ENCODE assay signal across 22 cellular contexts in the genomic region with DNA sequence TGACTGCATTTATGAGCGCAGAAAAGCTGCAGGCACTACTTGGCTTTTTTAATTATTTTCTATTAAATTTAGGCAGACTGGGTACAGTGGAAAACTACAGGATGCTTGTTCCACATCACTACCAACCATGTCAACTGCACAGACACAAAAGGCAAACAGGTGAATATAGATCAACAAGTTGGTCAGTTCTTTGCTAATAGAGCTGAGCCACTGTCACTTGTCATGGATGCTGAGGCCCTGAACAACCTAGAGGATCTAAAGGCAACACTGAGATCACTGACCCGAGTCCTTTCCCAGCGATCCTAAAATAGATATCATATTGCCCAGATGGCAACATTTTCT. TPM values are rescaled to one million over a fixed set of nuclear protein-coding genes. Genes with fewer than 3 reads are reported as not detected.
DNase-seq lines count a peak whose midpoint lies in the region; ATAC-seq, FAIRE-seq and TF ChIP-seq lines count a peak whose summit lies in the region.
"Had no signal": no experiment of that assay in that cellular context is flagged by ENCODE, and none has a peak within 500 bp of the region (broad histone marks: within the 10 kb centered on the region; RNA-seq: fewer than 3 reads in every experiment).

No MANE protein-coding gene starts in this region.

- FAIRE-seq in A549 (lab: Jason Lieb, UNC) = no peak
- no peak for FAIRE-seq in endothelial cell of umbilical vein (lab: Jason Lieb, UNC)
- FAIRE-seq: astrocyte had no signal

- TF ChIP-seq CTCF in A549 (IDR thresholded peaks at IDR 0.05) = no peak
- TF ChIP-seq CTCF in IMR-90 (conservative IDR thresholded peaks at IDR 0.05; ENCODE audit: low read depth, low read length) = no peak
- no peak for TF ChIP-seq CTCF in endothelial cell of umbilical vein (IDR thresholded peaks at IDR 0.05; ENCODE audit: extremely low read depth in 1 of 2, insufficient read depth in 1 of 2, low read depth in 1 of 2, low read length in 2 of 2)

- H4K20me1 ChIP-seq in IMR-90 (ENCODE audit: insufficient read depth, low read length) (no peaks in the 10 kb centered on the region), endothelial cell of umbilical vein (replicated peaks; ENCODE audit: control insufficient read depth, extremely low read depth, insufficient read depth, low read length) (no peaks in the 10 kb centered on the region)

- H2BK20ac ChIP-seq in IMR-90 (ENCODE audit: low read depth, low read length) = peak overlapping the region; percentile 87

- H3K9ac ChIP-seq in IMR-90 (ENCODE audit: low read depth, low read length) = no peak overlapping the region
- H3K9ac ChIP-seq in endothelial cell of umbilical vein (replicated peaks; ENCODE audit: extremely low read depth, insufficient read depth, low read length) = no peak overlapping the region

- peak overlapping the region; percentile 39; the same call in 1 of the 3 replicates for H2BK15ac ChIP-seq in IMR-90 (ENCODE audit: low read depth, low read length)

- H2AFZ ChIP-seq in IMR-90 (replicated peaks; ENCODE audit: low read length, poor library complexity) = no peak overlapping the region
- H2AFZ ChIP-seq in endothelial cell of umbilical vein (ENCODE audit: low read depth, low read length) = no peak overlapping the region
- peak overlapping the region; percentile 62 for H2AFZ ChIP-seq in neuron (ENCODE audit: low read depth, low read length)

- peak overlapping the region; percentile 71 for H2AK5ac ChIP-seq in IMR-90 (ENCODE audit: low read depth, low read length)

- H3K4me1 ChIP-seq in A549 = peaks cover 47% of the 10 kb centered on the region
- peaks cover 14% of the 10 kb centered on the region for H3K4me1 ChIP-seq in IMR-90 (ENCODE audit: control insufficient read depth, insufficient read depth, low read length)
- peaks cover 38% of the 10 kb centered on the region for H3K4me1 ChIP-seq in endothelial cell of umbilical vein (ENCODE audit: control insufficient read depth, extremely low read depth, insufficient read depth, low read length)
- H3K4me1 ChIP-seq in neuron (ENCODE audit: insufficient read depth, low read length) = peaks cover 21% of the 10 kb centered on the region
- H3K4me1 ChIP-seq: vagina had no signal

- H3K4me3 ChIP-seq in A549 (no peak overlapping the region), IMR-90 (ENCODE audit: insufficient read depth, low read depth, low read length) (no peak overlapping the region), endothelial cell of umbilical vein (replicated peaks in 1 of 3; ENCODE audit: insufficient read depth in 1 of 3, low read depth in 1 of 3, low read length in 3 of 3) (no peak overlapping the region), neuron (ENCODE audit: low read length) (no peak overlapping the region)
- H3K4me3 ChIP-seq: vagina had no signal

- no peak for TF ChIP-seq RAD21 in A549 (conservative IDR thresholded peaks at IDR 0.05 in 1 of 2, IDR thresholded peaks at IDR 0.05 in 1 of 2)
- no peak for TF ChIP-seq RAD21 in IMR-90 (IDR thresholded peaks at IDR 0.05; ENCODE audit: low read length)

- H3K4me2 ChIP-seq in A549 = peak overlapping the region; percentile 67
- H3K4me2 ChIP-seq in IMR-90 (ENCODE audit: low read depth, low read length) = no peak overlapping the region
- H3K4me2 ChIP-seq in endothelial cell of umbilical vein (ENCODE audit: insufficient read depth, low read length) = peak overlapping the region; percentile 2

- no peak for TF ChIP-seq EP300 in A549 (IDR thresholded peaks at IDR 0.05)

- intact Hi-C loops in IMR-90 (cut with micrococcal nuclease) = no loop called here
- intact Hi-C loops in endothelial cell of umbilical vein (cut with micrococcal nuclease) = no loop called here

- ATAC-seq in A549 (peak in 1 of 2 experiments; percentile 28; a peak in 3 of 6 replicates), IMR-90 (ENCODE audit: low read depth) (no peak), GM21367 (IDR thresholded peaks at IDR 0.05; ENCODE audit: unreplicated experiment) (no peak)
- ATAC-seq: natural killer cell, Right ventricle myocardium inferior had no signal

- H3K27me3 ChIP-seq in IMR-90 (ENCODE audit: control insufficient read depth, insufficient read depth, low read length) (no peaks in the 10 kb centered on the region), endothelial cell of umbilical vein (ENCODE audit: control insufficient read depth in 2 of 2, insufficient read depth in 2 of 2, low read length in 2 of 2) (no peaks in the 10 kb centered on the region), neuron (ENCODE audit: insufficient read depth, low read length) (no peaks in the 10 kb centered on the region)
- H3K27me3 ChIP-seq: vagina had no signal

- H3K27ac ChIP-seq in A549 (peak overlapping the region; percentile 77 to 82), IMR-90 (ENCODE audit: insufficient read depth, low read length) (peak overlapping the region; percentile 28), endothelial cell of umbilical vein (ENCODE audit: insufficient read depth, low read depth, low read length) (peak overlapping the region; percentile 42)
- H3K27ac ChIP-seq: vagina, VCaP had no signal

- H2BK5ac ChIP-seq in IMR-90 (ENCODE audit: low read depth, low read length, poor library complexity, severe bottlenecking) = peak overlapping the region; percentile 17

- 60% methylated on average over 3 of the region's 3 CpGs for WGBS in A549 (ENCODE audit: missing lambda C conversion rate)
- WGBS in IMR-90 (ENCODE audit: extremely low coverage in 2 of 2, insufficient read length in 1 of 2), 2 experiments = 86% methylated on average over 1 of the region's 3 CpGs; no CpG with 5 or more reads in 1 of the 2 experiments

- no peak for DNase-seq in A549 (ENCODE audit: low read depth in 1 of 2, low spot score in 1 of 2)
- DNase-seq in IMR-90 = no peak
- DNase-seq in endothelial cell of umbilical vein (ENCODE audit: low read depth, low spot score) = no peak
- DNase-seq in SW480 (ENCODE audit: low spot score) = no peak
- DNase-seq in NCI-H2171 treated with DMSO at 0.1 percent for 48 hours (lab: John Stamatoyannopoulos, UW) = no peak
- no peak for DNase-seq in NCI-H1694 treated with DMSO at 0.1 percent for 48 hours (lab: John Stamatoyannopoulos, UW)
- DNase-seq: activated naive CD4-positive, alpha-beta T cell treated with anti-CD3 and anti-CD28 coated beads for 36 hours; CD8-positive, alpha-beta memory T cell; DND-41; KBM-7; natural killer cell; NCI-H1930; NCI-H446 treated with DMSO at 0.1 percent for 48 hours; stimulated activated CD4-positive, alpha-beta T cell treated with anti-CD3 and anti-CD28 coated beads, Interleukin-4, amount 100 ng/mL, for 4 hours had no signal

- POLR2A ChIA-PET in A549 (lab: Yijun Ruan, JAX) = no interaction called here
- POLR2A ChIA-PET in IMR-90 (lab: Charles Lee; ENCODE audit: unreplicated experiment) = no interaction called here
- POLR2A ChIA-PET in endothelial cell of umbilical vein (lab: Charles Lee) = no interaction called here

- H4K8ac ChIP-seq in IMR-90 (ENCODE audit: low read depth in 2 of 2, low read length in 2 of 2) = peak overlapping the region in 1 of 2 experiments; percentile 62; a peak in 2 of 4 replicates

- TF ChIP-seq POLR2A in A549 (IDR thresholded peaks at IDR 0.05; ENCODE audit: low read length) (no peak), IMR-90 (IDR thresholded peaks at IDR 0.05; ENCODE audit: low read depth, low read length) (no peak), endothelial cell of umbilical vein (IDR thresholded peaks at IDR 0.05; ENCODE audit: low read depth, low read length) (no peak)

- H4K5ac ChIP-seq in IMR-90 (ENCODE audit: low read depth, low read length) = peak overlapping the region; percentile 53; the same call in 1 of the 2 replicates

- no peak overlapping the region for H2AK9ac ChIP-seq in IMR-90 (replicated peaks; ENCODE audit: low read depth, low read length, poor library complexity)

- in situ Hi-C loops in IMR-90 (cut with MboI; ENCODE audit: low sequenced_read_pairs) = no loop called here

- H3K23ac ChIP-seq in IMR-90 (ENCODE audit: low read depth, low read length) = peak overlapping the region; percentile 5; the same call in 1 of the 2 replicates

- H2BK120ac ChIP-seq in IMR-90 (ENCODE audit: low read depth, low read length) = peak overlapping the region; percentile 67

- CTCF ChIA-PET in A549 (lab: Yijun Ruan, JAX) (interaction anchor here (0.6 to 6.9 kb wide), 4 partner anchors 10 to 75 kb away, joined by 3 to 144 read pairs (median 18); no protein-coding TSS in a partner anchor), IMR-90 (lab: Yijun Ruan, JAX) (no interaction called here), endothelial cell of umbilical vein (lab: Charles Lee) (interaction anchor here (1.1 to 8.1 kb wide), 5 partner anchors 9 to 113 kb away, joined by 4 to 182 read pairs (median 6); no protein-coding TSS in a partner anchor)

- BruUV-seq in IMR-90 (replicated peaks; lab: Mats Ljungman, UMichigan) (no TSS peak), endothelial cell of umbilical vein (replicated peaks; lab: Mats Ljungman, UMichigan) (TSS peak; percentile 33)

- H3K79me1 ChIP-seq in IMR-90 (ENCODE audit: low read depth in 1 of 2, low read length in 2 of 2) = peaks cover 0 to 33% of the 10 kb centered on the region in 2 experiments; a peak in 2 of 4 replicates

- H3K36me3 ChIP-seq in IMR-90 (ENCODE audit: control insufficient read depth, insufficient read depth, low read length) = no peaks in the 10 kb centered on the region
- H3K36me3 ChIP-seq in endothelial cell of umbilical vein (ENCODE audit: control insufficient read depth in 2 of 2, extremely low read depth in 1 of 2, insufficient read depth in 2 of 2, low read length in 2 of 2) = no peaks in the 10 kb centered on the region
- H3K36me3 ChIP-seq in neuron (ENCODE audit: insufficient read depth, low read length) = no peaks in the 10 kb centered on the region

- H3K56ac ChIP-seq in IMR-90 (ENCODE audit: extremely low read depth, insufficient read depth, low read length) = peak overlapping the region; percentile 5; the same call in 1 of the 2 replicates

- no peaks in the 10 kb centered on the region for H3K79me2 ChIP-seq in endothelial cell of umbilical vein (ENCODE audit: control insufficient read depth, insufficient read depth, low read length)

- H3K4ac ChIP-seq in IMR-90 (ENCODE audit: low read depth, low read length) = peak overlapping the region; percentile 61

- peak overlapping the region; percentile 58; the same call in 1 of the 2 replicates for H3K18ac ChIP-seq in IMR-90 (ENCODE audit: low read depth, low read length)

- H3K9me1 ChIP-seq in IMR-90 (ENCODE audit: insufficient read depth, low read length) (peaks cover 19% of the 10 kb centered on the region), endothelial cell of umbilical vein (replicated peaks; ENCODE audit: control insufficient read depth, extremely low read depth, insufficient read depth, low read length) (no peaks in the 10 kb centered on the region)

- dilution Hi-C loops in IMR-90 (cut with HindIII; ENCODE audit: low sequenced_read_pairs, unreplicated experiment) (no loop called here), endothelial cell of umbilical vein (cut with MboI; ENCODE audit: extremely low pct_ligation_motif_present, low sequenced_read_pairs) (no loop called here)

- H3K14ac ChIP-seq in IMR-90 (replicated peaks; ENCODE audit: low read depth, low read length) = peak overlapping the region; percentile 61; the same call in 1 of the 2 replicates

- peak overlapping the region; percentile 63 for H4K91ac ChIP-seq in IMR-90 (ENCODE audit: insufficient read depth, low read depth, low read length)

- H3K9me3 ChIP-seq in A549 (no peaks in the 10 kb centered on the region), IMR-90 (ENCODE audit: control insufficient read depth, insufficient read depth, low read length) (no peaks in the 10 kb centered on the region), endothelial cell of umbilical vein (replicated peaks; ENCODE audit: control insufficient read depth, insufficient read depth, low read length) (no peaks in the 10 kb centered on the region), neuron (ENCODE audit: low read length) (no peaks in the 10 kb centered on the region)
- H3K9me3 ChIP-seq: vagina had no signal

RNA-seq across cellular contexts. Expression of gene FAM83C, which starts 34.5 kb away (rescaled TPM):
- polyA plus RNA-seq in A549 (2011; rRNA removed) = not detected in 2 replicates
- 0.01 TPM in 1 of 2 replicates, not detected in the other for polyA plus RNA-seq in A549 (2012; cell fraction: cytosol; rRNA removed)
- polyA plus RNA-seq in A549 (2012; cell fraction: nucleus; rRNA removed) = 0.05 TPM in 2 replicates
- 0.03 TPM in 1 of 3 replicates, not detected in the others for polyA plus RNA-seq in A549 (2017; fragmentation: RNase III; extraction: RNeasy Plus Mini Kit Qiagen cat#74134 plus additional on column Dnase treatment)
- polyA minus RNA-seq in A549 (2011; rRNA and poly(A)+ RNA removed) = not detected in 2 replicates
- not detected in 2 replicates for total RNA-seq in IMR-90 (2012; rRNA removed)
- polyA plus RNA-seq in IMR-90 (2012; rRNA removed) = 0.02 and 0.03 TPM in 2 replicates
- polyA plus RNA-seq in IMR-90 (2012; cell fraction: cytosol; rRNA removed) = 0.02 TPM in 1 of 2 replicates, not detected in the other
- polyA plus RNA-seq in IMR-90 (2012; cell fraction: nucleus; rRNA removed; ENCODE audit: low replicate concordance) = 0.03 and 0.13 TPM in 2 replicates
- not detected in 2 replicates for total RNA-seq in endothelial cell of umbilical vein
- polyA plus RNA-seq in endothelial cell of umbilical vein = not detected in 2 replicates
- not detected in 2 replicates for polyA plus RNA-seq in endothelial cell of umbilical vein (2011; cell fraction: cytosol; rRNA removed)
- not detected in 2 replicates for polyA plus RNA-seq in endothelial cell of umbilical vein (2011; cell fraction: nucleus; rRNA removed)
- not detected in 2 replicates for polyA plus RNA-seq in endothelial cell of umbilical vein (2012)
- polyA minus RNA-seq in endothelial cell of umbilical vein = not detected in 2 replicates
- not detected for polyA minus RNA-seq in endothelial cell of umbilical vein (2011; cell fraction: cytosol; rRNA and poly(A)+ RNA removed)
- polyA minus RNA-seq in endothelial cell of umbilical vein (2011; cell fraction: nucleus; rRNA and poly(A)+ RNA removed) = not detected in 2 replicates
- total RNA-seq: activated naive CD4-positive, alpha-beta T cell treated with anti-CD3 and anti-CD28 coated beads for 36 hours; astrocyte; CD8-positive, alpha-beta memory T cell; fibroblast of villous mesenchyme; natural killer cell; progenitor cell of endocrine pancreas; Right ventricle myocardium inferior had no signal
- polyA plus RNA-seq: CD8-positive, alpha-beta memory T cell had no signal

RNA-seq across cellular contexts. Expression of gene EIF6, which starts 42.1 kb away (rescaled TPM):
- 184 and 204 TPM in 2 replicates for polyA plus RNA-seq in A549 (2011; rRNA removed)
- polyA plus RNA-seq in A549 (2012; cell fraction: cytosol; rRNA removed) = 490 and 496 TPM in 2 replicates
- polyA plus RNA-seq in A549 (2012; cell fraction: nucleus; rRNA removed) = 408 and 515 TPM in 2 replicates
- polyA plus RNA-seq in A549 (2017; fragmentation: RNase III; extraction: RNeasy Plus Mini Kit Qiagen cat#74134 plus additional on column Dnase treatment) = 292 to 337 TPM (median 294 TPM) in 3 replicates
- polyA minus RNA-seq in A549 (2011; rRNA and poly(A)+ RNA removed) = 222 and 228 TPM in 2 replicates
- 215 and 227 TPM in 2 replicates for total RNA-seq in IMR-90 (2012; rRNA removed)
- polyA plus RNA-seq in IMR-90 (2012; rRNA removed) = 215 and 258 TPM in 2 replicates
- polyA plus RNA-seq in IMR-90 (2012; cell fraction: cytosol; rRNA removed) = 163 and 323 TPM in 2 replicates
- polyA plus RNA-seq in IMR-90 (2012; cell fraction: nucleus; rRNA removed; ENCODE audit: low replicate concordance) = 385 and 588 TPM in 2 replicates
- total RNA-seq in endothelial cell of umbilical vein = 124 and 153 TPM in 2 replicates
- 286 and 383 TPM in 2 replicates for polyA plus RNA-seq in endothelial cell of umbilical vein
- polyA plus RNA-seq in endothelial cell of umbilical vein (2011; cell fraction: cytosol; rRNA removed) = 212 and 219 TPM in 2 replicates
- polyA plus RNA-seq in endothelial cell of umbilical vein (2011; cell fraction: nucleus; rRNA removed) = 121 and 152 TPM in 2 replicates
- 128 and 134 TPM in 2 replicates for polyA plus RNA-seq in endothelial cell of umbilical vein (2012)
- 117 and 150 TPM in 2 replicates for polyA minus RNA-seq in endothelial cell of umbilical vein
- 111 TPM for polyA minus RNA-seq in endothelial cell of umbilical vein (2011; cell fraction: cytosol; rRNA and poly(A)+ RNA removed)
- polyA minus RNA-seq in endothelial cell of umbilical vein (2011; cell fraction: nucleus; rRNA and poly(A)+ RNA removed) = 22.6 and 26.3 TPM in 2 replicates

RNA-seq across cellular contexts. Expression of gene MMP24OS, which starts 48.8 kb away (rescaled TPM):
- polyA plus RNA-seq in A549 (2011; rRNA removed) = 13.6 and 17.2 TPM in 2 replicates
- polyA plus RNA-seq in A549 (2012; cell fraction: cytosol; rRNA removed) = 25.4 and 34.6 TPM in 2 replicates
- 32.3 and 36.6 TPM in 2 replicates for polyA plus RNA-seq in A549 (2012; cell fraction: nucleus; rRNA removed)
- polyA plus RNA-seq in A549 (2017; fragmentation: RNase III; extraction: RNeasy Plus Mini Kit Qiagen cat#74134 plus additional on column Dnase treatment) = 34.0 to 45.6 TPM (median 40.5 TPM) in 3 replicates
- 20.7 and 21.2 TPM in 2 replicates for polyA minus RNA-seq in A549 (2011; rRNA and poly(A)+ RNA removed)
- total RNA-seq in IMR-90 (2012; rRNA removed) = 5.9 and 7.2 TPM in 2 replicates
- polyA plus RNA-seq in IMR-90 (2012; rRNA removed) = 64.9 and 67.6 TPM in 2 replicates
- polyA plus RNA-seq in IMR-90 (2012; cell fraction: cytosol; rRNA removed) = 56.9 and 92.5 TPM in 2 replicates
- 54.7 and 75.9 TPM in 2 replicates for polyA plus RNA-seq in IMR-90 (2012; cell fraction: nucleus; rRNA removed; ENCODE audit: low replicate concordance)
- 52.8 and 55.6 TPM in 2 replicates for total RNA-seq in endothelial cell of umbilical vein
- 35.1 and 43.2 TPM in 2 replicates for polyA plus RNA-seq in endothelial cell of umbilical vein
- polyA plus RNA-seq in endothelial cell of umbilical vein (2011; cell fraction: cytosol; rRNA removed) = 25.2 and 33.9 TPM in 2 replicates
- 18.0 and 21.5 TPM in 2 replicates for polyA plus RNA-seq in endothelial cell of umbilical vein (2011; cell fraction: nucleus; rRNA removed)
- 31.8 and 52.0 TPM in 2 replicates for polyA plus RNA-seq in endothelial cell of umbilical vein (2012)
- 15.2 and 20.2 TPM in 2 replicates for polyA minus RNA-seq in endothelial cell of umbilical vein
- polyA minus RNA-seq in endothelial cell of umbilical vein (2011; cell fraction: cytosol; rRNA and poly(A)+ RNA removed) = 19.6 TPM
- 15.6 and 16.3 TPM in 2 replicates for polyA minus RNA-seq in endothelial cell of umbilical vein (2011; cell fraction: nucleus; rRNA and poly(A)+ RNA removed)

Comparison
In these comparisons a context has a peak if more than half of its experiments do, and no peak if none do; other contexts are left out.
1. H3K27ac ChIP-seq: peak in every context shown above with its lines; median percentile 80 in A549; 42 in endothelial cell of umbilical vein; 28 in IMR-90.